ENCODE assay signal across 35 cellular contexts in the genomic region with DNA sequence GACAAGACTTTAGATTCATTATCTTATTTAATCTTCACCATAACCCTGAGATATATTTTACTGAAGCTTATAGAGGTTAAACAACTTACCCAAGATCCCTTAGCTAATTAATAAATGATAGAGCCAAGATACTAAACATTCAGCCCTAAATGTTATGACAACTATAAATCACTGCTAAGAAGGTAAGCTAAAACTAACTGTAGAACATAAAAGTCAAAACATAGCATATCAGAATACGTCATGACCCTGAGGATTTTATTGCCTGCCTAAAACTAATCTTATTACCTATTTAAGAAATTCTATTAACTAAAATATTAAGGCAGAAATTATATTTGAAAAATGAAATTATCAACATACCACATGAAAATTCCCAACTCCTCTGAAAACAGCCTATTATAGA. TPM values are rescaled to one million over a fixed set of nuclear protein-coding genes. Genes with fewer than 3 reads are reported as not detected.
A peak's percentile ranks its signal among the peaks of the same experiment; 100 is the strongest.
DNase-seq lines count a peak whose midpoint lies in the region; ATAC-seq and TF ChIP-seq lines count a peak whose summit lies in the region.
"Had no signal": no experiment of that assay in that cellular context is flagged by ENCODE, and none has a peak within 500 bp of the region (broad histone marks: within the 10 kb centered on the region; RNA-seq: fewer than 3 reads in every experiment).

No MANE protein-coding gene starts in this region.

- no peak for ATAC-seq in SK-N-SH treated with all-trans-retinoic acid at 6 μM for 48 hours
- no peak for ATAC-seq in GM19452 (IDR thresholded peaks at IDR 0.05; ENCODE audit: unreplicated experiment)
- ATAC-seq: A549; CD8-positive, alpha-beta T cell had no signal

- H3K27ac ChIP-seq in SK-N-SH (ENCODE audit: low read depth in 2 of 2, low read length in 1 of 2) (no peak overlapping the region), HEK293 (ENCODE audit: extremely low read depth, low read depth, low read length) (no peak overlapping the region)
- H3K27ac ChIP-seq: 22Rv1; A549; BLaER1; BLaER1 treated with 17β-estradiol and CSF1 and Interleukin-3, amounts not matched to agents 10 nM and 100 nM; C4-2B had no signal

- H3K9me2 ChIP-seq in SK-N-SH: 0 out of 2 replicates have a peak, but pooled peaks cover 3% of the 10 kb centered on the region

- peaks cover 1% of the 10 kb centered on the region for H3K36me3 Mint-ChIP-seq in mesothelial cell of epicardium
- H3K36me3 Mint-ChIP-seq: CD4-positive, alpha-beta memory T cell; CD4-positive, CD25-positive, alpha-beta regulatory T cell; CD8-positive, alpha-beta memory T cell; CD8-positive, alpha-beta T cell had no signal

- DNase-seq in SK-N-SH (no peak), HEK293T (ENCODE audit: extremely low spot score) (no peak), mesothelial cell of epicardium (ENCODE audit: low spot score in 2 of 2, unreplicated experiment in 2 of 2) (no peak), iPS-NIHi11 (ENCODE audit: low spot score) (no peak), NCI-H1105 treated with DMSO at 0.1 percent for 48 hours (lab: John Stamatoyannopoulos, UW) (no peak)
- DNase-seq: 8988T; ACHN; AML-193; BE2C; C1 segment of cervical spinal cord; Caco-2; Calu3; CD4-positive, alpha-beta memory T cell; CD4-positive, alpha-beta T cell; CD4-positive, CD25-positive, alpha-beta regulatory T cell; CD8-positive, alpha-beta memory T cell; CD8-positive, alpha-beta T cell; COR-L47; DMS 273 treated with DMSO at 0.1 percent for 48 hours; DMS153; DMS53; DMS79; DMS79 treated with DMSO at 0.1 percent for 48 hours; DND-41; EL had no signal

- peaks cover 17% of the 10 kb centered on the region for H3K4me1 Mint-ChIP-seq in mesothelial cell of epicardium
- H3K4me1 Mint-ChIP-seq: B cell; CD4-positive, alpha-beta memory T cell; CD4-positive, CD25-positive, alpha-beta regulatory T cell; CD8-positive, alpha-beta memory T cell had no signal

- H3K4me2 ChIP-seq in SK-N-SH: no peak overlapping the region
- H3K4me2 ChIP-seq: A549; BLaER1; BLaER1 treated with 17β-estradiol and CSF1 and Interleukin-3, amounts not matched to agents 10 nM and 100 nM had no signal

- H3K4me3 ChIP-seq in SK-N-SH (ENCODE audit: low read depth in 2 of 2, low read length in 1 of 2) (no peak overlapping the region), HEK293 (ENCODE audit: low read depth, low read length) (no peak overlapping the region)
- H3K4me3 ChIP-seq: A549; BLaER1; BLaER1 treated with 17β-estradiol and CSF1 and Interleukin-3, amounts not matched to agents 10 nM and 100 nM had no signal

- no peaks in the 10 kb centered on the region for H3K27me3 ChIP-seq in SK-N-SH (ENCODE audit: insufficient read depth)
- H3K27me3 ChIP-seq: BE2C; BLaER1; BLaER1 treated with 17β-estradiol and CSF1 and Interleukin-3, amounts not matched to agents 10 nM and 100 nM had no signal

- no peak overlapping the region for H2AFZ ChIP-seq in SK-N-SH (ENCODE audit: low read depth)

- POLR2A ChIA-PET in SK-N-SH (lab: Yijun Ruan, JAX): interaction anchor here (0.8 kb wide), 1 partner anchor 445 kb away, joined by 3 read pairs; no protein-coding TSS in a partner anchor
- POLR2A ChIA-PET in HEK293 (lab: Yijun Ruan, JAX): interaction anchor here (0.7 kb wide), 1 partner anchor 70 kb away, joined by 3 read pairs; a partner anchor contains a TSS
- POLR2A ChIA-PET in HEK293T (lab: Yijun Ruan, JAX): interaction anchor here (1.1 kb wide), 1 partner anchor 70 kb away, joined by 4 read pairs; a partner anchor contains a TSS

- H4K20me1 ChIP-seq in SK-N-SH (ENCODE audit: insufficient read depth): 0 out of 2 replicates have a peak, but pooled peaks cover 8% of the 10 kb centered on the region

- WGBS in SK-N-SH (ENCODE audit: low lambda C conversion rate): 74% methylated on average over 1 of the region's 1 CpG

- peaks cover 71% of the 10 kb centered on the region for H3K79me2 ChIP-seq in SK-N-SH (ENCODE audit: insufficient read depth)

- no peaks in the 10 kb centered on the region for H3K9me3 Mint-ChIP-seq in mesothelial cell of epicardium
- H3K9me3 Mint-ChIP-seq: CD14-positive monocyte; CD4-positive, alpha-beta T cell; CD8-positive, alpha-beta T cell had no signal

- H3K36me3 ChIP-seq in SK-N-SH (replicated peaks in 1 of 2; ENCODE audit: control insufficient read depth in 1 of 2, insufficient read depth in 2 of 2, low read length in 1 of 2) (no peaks in the 10 kb centered on the region), HEK293 (ENCODE audit: control insufficient read depth in 2 of 2, insufficient read depth in 1 of 2, low read length in 2 of 2) (no peaks in the 10 kb centered on the region)
- H3K36me3 ChIP-seq: BE2C, BLaER1 had no signal

- H3K27me3 Mint-ChIP-seq in mesothelial cell of epicardium (ENCODE audit: low read depth): no peaks in the 10 kb centered on the region
- H3K27me3 Mint-ChIP-seq: B cell; CD4-positive, alpha-beta T cell had no signal

- H3K4me1 ChIP-seq in SK-N-SH (ENCODE audit: control insufficient read depth in 1 of 2, insufficient read depth in 2 of 2, low read depth in 1 of 2, low read length in 1 of 2) (no peaks in the 10 kb centered on the region), HEK293 (ENCODE audit: control insufficient read depth, insufficient read depth, low read length) (0 out of 2 replicates have a peak, but pooled peaks cover 3% of the 10 kb centered on the region)
- H3K4me1 ChIP-seq: A549, BE2C, BLaER1, Caco-2 had no signal

- peaks cover 8% of the 10 kb centered on the region for H3F3A ChIP-seq in SK-N-SH (replicated peaks; ENCODE audit: insufficient read depth)

- no peak overlapping the region for H3K4me3 Mint-ChIP-seq in mesothelial cell of epicardium
- H3K4me3 Mint-ChIP-seq: B cell; CD14-positive monocyte; CD4-positive, alpha-beta memory T cell; CD4-positive, alpha-beta T cell; CD4-positive, CD25-positive, alpha-beta regulatory T cell; CD8-positive, alpha-beta memory T cell; CD8-positive, alpha-beta T cell had no signal

- no peak for TF ChIP-seq EP300 in SK-N-SH (IDR thresholded peaks at IDR 0.05; ENCODE audit: borderline replicate concordance in 1 of 2, low read depth in 1 of 2, low read length in 1 of 2)

- no peak for TF ChIP-seq CTCF in SK-N-SH (IDR thresholded peaks at IDR 0.05)
- TF ChIP-seq CTCF in HEK293 (tag by site-specific recombination; IDR thresholded peaks at IDR 0.05): no peak
- TF ChIP-seq CTCF in mesothelial cell of epicardium (IDR thresholded peaks at IDR 0.05; ENCODE audit: unreplicated experiment): no peak

- no peak for TF ChIP-seq RAD21 in SK-N-SH (IDR thresholded peaks at IDR 0.05; ENCODE audit: low read length)

- CTCF ChIA-PET in SK-N-SH (lab: Yijun Ruan, JAX): interaction anchor here (0.8 to 1.4 kb wide), 4 partner anchors 11 to 16 kb away, joined by 3 to 4 read pairs (median 3); no protein-coding TSS in a partner anchor
- CTCF ChIA-PET in HEK293 (lab: Yijun Ruan, JAX): interaction anchor here (0.6 to 1.7 kb wide), 5 partner anchors 12 to 766 kb away, joined by 3 to 10 read pairs (median 3); a partner anchor contains a TSS
- CTCF ChIA-PET in HEK293T (lab: Yijun Ruan, JAX): no interaction called here

- H3K9ac ChIP-seq in SK-N-SH: no peak overlapping the region
- H3K9ac ChIP-seq: BLaER1; BLaER1 treated with 17β-estradiol and CSF1 and Interleukin-3, amounts not matched to agents 10 nM and 100 nM had no signal

- no peaks in the 10 kb centered on the region for H3K9me3 ChIP-seq in SK-N-SH
- no peaks in the 10 kb centered on the region for H3K9me3 ChIP-seq in HEK293 (ENCODE audit: control insufficient read depth, insufficient read depth, low read depth, low read length)
- H3K9me3 ChIP-seq: A549, BE2C, Caco-2 had no signal

- H3K27ac Mint-ChIP-seq in mesothelial cell of epicardium: peak overlapping the region; percentile 47
- H3K27ac Mint-ChIP-seq: B cell; CD14-positive monocyte; CD4-positive, alpha-beta T cell; CD4-positive, CD25-positive, alpha-beta regulatory T cell; CD8-positive, alpha-beta memory T cell; CD8-positive, alpha-beta T cell had no signal

TF ChIP-seq in SK-N-SH treated with all-trans-retinoic acid at 6 μM for 48 hours, 23 proteins besides CTCF, POLR2A, EP300 and RAD21 (continues in another document):
- TF ChIP-seq ISL1 (CRISPR knock-in tag; IDR thresholded peaks at IDR 0.05): peak; percentile 49

TF ChIP-seq in SK-N-SH, 30 proteins besides CTCF, POLR2A, EP300 and RAD21 (continues in another document):
- no peak for TF ChIP-seq GATA2 (CRISPR knock-in tag; IDR thresholded peaks at IDR 0.05)
- no peak for TF ChIP-seq YY1 (IDR thresholded peaks at IDR 0.05; ENCODE audit: low read depth)
- TF ChIP-seq FOXM1 (IDR thresholded peaks at IDR 0.05; ENCODE audit: low read depth): no peak

TF ChIP-seq in HEK293, 187 proteins besides CTCF, POLR2A, EP300 and RAD21 (continues in another document):
- TF ChIP-seq ZNF416 (tag by site-specific recombination; IDR thresholded peaks at IDR 0.05) (no peak), OSR2 (tag by site-specific recombination; IDR thresholded peaks at IDR 0.05) (0 out of 2 replicates have a peak, but pooled peaks have one; percentile 9)

TF ChIP-seq in HEK293T, 16 proteins besides CTCF, POLR2A, EP300 and RAD21:
- TF ChIP-seq TARDBP (IDR thresholded peaks at IDR 0.05): no peak
- TF ChIP-seq, protein P1, sequence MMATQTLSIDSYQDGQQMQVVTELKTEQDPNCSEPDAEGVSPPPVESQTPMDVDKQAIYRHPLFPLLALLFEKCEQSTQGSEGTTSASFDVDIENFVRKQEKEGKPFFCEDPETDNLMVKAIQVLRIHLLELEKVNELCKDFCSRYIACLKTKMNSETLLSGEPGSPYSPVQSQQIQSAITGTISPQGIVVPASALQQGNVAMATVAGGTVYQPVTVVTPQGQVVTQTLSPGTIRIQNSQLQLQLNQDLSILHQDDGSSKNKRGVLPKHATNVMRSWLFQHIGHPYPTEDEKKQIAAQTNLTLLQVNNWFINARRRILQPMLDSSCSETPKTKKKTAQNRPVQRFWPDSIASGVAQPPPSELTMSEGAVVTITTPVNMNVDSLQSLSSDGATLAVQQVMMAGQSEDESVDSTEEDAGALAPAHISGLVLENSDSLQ (IDR thresholded peaks at IDR 0.05): peak; percentile 77

RNA-seq across cellular contexts. Expression of a gene that starts 22.6 kb away (rescaled TPM):
- polyA plus RNA-seq in SK-N-SH (2012; rRNA removed): 5.7 and 6.2 TPM in 2 replicates
- polyA plus RNA-seq in SK-N-SH (2012; cell fraction: cytosol; rRNA removed): 8.6 and 11.2 TPM in 2 replicates
- polyA plus RNA-seq in SK-N-SH (2012; cell fraction: nucleus; rRNA removed): 3.4 and 6.4 TPM in 2 replicates
- total RNA-seq in mesothelial cell of epicardium: 37.8 to 40.0 TPM (median 39.2 TPM) in 3 replicates
